In genomic region chr16:2836646-2837508, GRCh38 we compare ENCODE assay signal across 1 cellular context.
TF ChIP-seq lines count a peak whose summit lies in the region.

No MANE protein-coding gene starts in this region.

TF ChIP-seq in HCT116, 20 proteins besides CTCF, POLR2A, EP300 and RAD21:
- TF ChIP-seq SRF (IDR thresholded peaks at IDR 0.05; ENCODE audit: low read depth) (no peak), JUND (IDR thresholded peaks at IDR 0.05) (no peak), EZH2 (IDR thresholded peaks at IDR 0.05) (no peak), FOSL1 (IDR thresholded peaks at IDR 0.05; ENCODE audit: low read depth) (no peak), ZFX (IDR thresholded peaks at IDR 0.05) (no peak), ZNF274 (IDR thresholded peaks at IDR 0.05; ENCODE audit: low read depth, low read length) (no peak), ATF3 (IDR thresholded peaks at IDR 0.05) (no peak)
